Comparison of ENCODE assay signal across 15 cellular contexts in the genomic region with DNA sequence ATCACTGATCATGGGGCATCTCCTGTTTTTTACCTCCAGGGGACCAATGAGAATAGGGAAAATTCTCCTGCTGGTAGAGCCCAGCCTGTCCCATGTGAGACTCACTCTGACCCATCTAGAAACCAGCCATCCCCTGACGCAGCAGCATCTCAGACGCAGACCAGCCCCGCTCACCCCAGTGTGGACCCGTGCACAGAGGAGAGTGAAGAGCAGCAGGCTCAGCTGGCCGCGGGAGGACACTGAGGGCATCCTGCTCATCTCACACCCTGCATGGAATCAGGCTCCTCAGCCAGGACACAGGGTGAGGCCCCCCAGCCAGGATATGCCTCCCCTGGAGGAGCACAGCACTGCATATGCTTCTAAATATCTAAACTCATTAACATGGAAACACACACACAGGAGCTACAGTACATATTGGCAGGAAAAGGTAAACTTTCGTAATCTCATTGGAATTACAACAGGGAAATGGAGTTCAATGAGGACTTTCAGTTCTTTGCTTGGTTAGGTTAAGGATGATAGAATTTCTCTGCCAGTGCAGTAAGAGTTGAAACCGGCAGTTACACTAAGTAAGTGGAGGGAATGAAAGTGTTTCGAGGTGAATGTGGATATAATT. TPM values are rescaled to one million over a fixed set of nuclear protein-coding genes. Genes with fewer than 3 reads are reported as not detected.
DNase-seq lines count a peak whose midpoint lies in the region; ATAC-seq and TF ChIP-seq lines count a peak whose summit lies in the region.
"Had no signal": no experiment of that assay in that cellular context is flagged by ENCODE, and none has a peak within 500 bp of the region (broad histone marks: within the 10 kb centered on the region; RNA-seq: fewer than 3 reads in every experiment).

No MANE protein-coding gene starts in this region.

- H2BK5ac ChIP-seq in mesenchymal stem cell (ENCODE audit: low read depth, low read length, poor library complexity, severe bottlenecking), result no peak overlapping the region

- H3K9ac ChIP-seq in mammary epithelial cell (ENCODE audit: insufficient read depth, low read length) (no peak overlapping the region), mesenchymal stem cell (ENCODE audit: low read length) (no peak overlapping the region)

- in situ Hi-C loops in mammary epithelial cell (cut with MboI; ENCODE audit: low sequenced_read_pairs in 2 of 2), result loop anchor here (25.0 kb wide), 2 partner anchors 113 to 413 kb away; no protein-coding TSS in a partner anchor

- no peak overlapping the region for H2BK12ac ChIP-seq in mesenchymal stem cell (ENCODE audit: low read length in 2 of 2)

- BruUV-seq in MCF 10A (replicated peaks; lab: Mats Ljungman, UMichigan) (no TSS peak), mammary epithelial cell (replicated peaks; lab: Mats Ljungman, UMichigan) (no TSS peak)

- intact Hi-C loops in MCF 10A (cut with micrococcal nuclease) (no loop called here), mammary epithelial cell (cut with micrococcal nuclease) (no loop called here), aorta (cut with DNase I) (no loop called here)

- no peak overlapping the region for H2BK120ac ChIP-seq in mesenchymal stem cell (ENCODE audit: low read depth, low read length)

- H3K79me1 ChIP-seq in mesenchymal stem cell (replicated peaks; ENCODE audit: low read length, poor library complexity, severe bottlenecking), result no peaks in the 10 kb centered on the region

- H2AFZ ChIP-seq in mammary epithelial cell (ENCODE audit: low read depth, low read length) (no peak overlapping the region), mesenchymal stem cell (ENCODE audit: low read depth, low read length) (no peak overlapping the region)

- H3K4me3 ChIP-seq in mammary epithelial cell (replicated peaks in 1 of 3; ENCODE audit: insufficient read depth in 1 of 3, low read depth in 2 of 3, low read length in 3 of 3) (no peak overlapping the region), mesenchymal stem cell (ENCODE audit: insufficient read depth in 1 of 2, low read depth in 1 of 2, low read length in 2 of 2) (no peak overlapping the region), aorta (ENCODE audit: low read length in 2 of 2) (no peak overlapping the region), MG63 (no peak overlapping the region)

- H3K27me3 ChIP-seq in mammary epithelial cell (ENCODE audit: insufficient read depth, low read length) (no peaks in the 10 kb centered on the region), mesenchymal stem cell (ENCODE audit: control insufficient read depth in 1 of 2, insufficient read depth in 1 of 2, low read length in 2 of 2) (no peaks in the 10 kb centered on the region), aorta (ENCODE audit: control insufficient read depth in 1 of 2, insufficient read depth in 2 of 2, low read length in 1 of 2) (no peaks in the 10 kb centered on the region), MG63 (no peaks in the 10 kb centered on the region)

- H3K14ac ChIP-seq in mesenchymal stem cell (ENCODE audit: low read length in 2 of 2), result peak overlapping the region in 1 of 2 experiments; percentile 12

- no peak overlapping the region for H2BK15ac ChIP-seq in mesenchymal stem cell (ENCODE audit: low read depth, poor library complexity, severe bottlenecking)

- POLR2A ChIA-PET in MCF 10A (lab: Yijun Ruan, JAX), result interaction anchor here (1.0 to 1.4 kb wide), 2 partner anchors 11 to 78 kb away, joined by 3 to 5 read pairs; no protein-coding TSS in a partner anchor

- H3K4me1 Mint-ChIP-seq in MCF 10A (ENCODE audit: insufficient read depth, unreplicated experiment), result peaks cover 5% of the 10 kb centered on the region
- H3K4me1 Mint-ChIP-seq in effector memory CD8-positive, alpha-beta T cell (ENCODE audit: low read depth in 2 of 2), result peaks cover 10 to 23% of the 10 kb centered on the region in 2 donors

- no peak overlapping the region for H3K4me3 Mint-ChIP-seq in MCF 10A (ENCODE audit: unreplicated experiment)
- no peak overlapping the region for H3K4me3 Mint-ChIP-seq in effector memory CD8-positive, alpha-beta T cell
- H3K4me3 Mint-ChIP-seq: brain had no signal

- H3K27me3 Mint-ChIP-seq in MCF 10A (ENCODE audit: insufficient read depth, unreplicated experiment), result no peaks in the 10 kb centered on the region
- no peaks in the 10 kb centered on the region for H3K27me3 Mint-ChIP-seq in effector memory CD8-positive, alpha-beta T cell
- H3K27me3 Mint-ChIP-seq: brain, progenitor cell of endocrine pancreas had no signal

- H3K4ac ChIP-seq in mesenchymal stem cell (ENCODE audit: low read depth in 1 of 2, low read length in 2 of 2), result no peak overlapping the region

- no peak overlapping the region for H3K23ac ChIP-seq in mesenchymal stem cell (ENCODE audit: low read length in 2 of 2)

- H4K8ac ChIP-seq in mesenchymal stem cell (ENCODE audit: low read length), result no peak overlapping the region

- H3K27ac ChIP-seq in mammary epithelial cell (ENCODE audit: insufficient read depth, low read depth, low read length) (no peak overlapping the region), mesenchymal stem cell (ENCODE audit: low read length, poor library complexity, severe bottlenecking) (no peak overlapping the region), aorta (ENCODE audit: low read depth in 1 of 2, low read length in 2 of 2) (no peak overlapping the region)

- no peaks in the 10 kb centered on the region for H3K79me2 ChIP-seq in mammary epithelial cell (ENCODE audit: insufficient read depth, low read length)

- H4K20me1 ChIP-seq in mammary epithelial cell (ENCODE audit: insufficient read depth, low read length), result no peaks in the 10 kb centered on the region

- H2AK5ac ChIP-seq in mesenchymal stem cell (ENCODE audit: low read length, severe bottlenecking), result no peak overlapping the region

- DNase-seq in MCF 10A (ENCODE audit: unreplicated experiment) (no peak), mammary epithelial cell (no peak), mesenchymal stem cell (no peak), aorta (no peak), MG63 (no peak), NCI-H510A (lab: John Stamatoyannopoulos, UW) (no peak), NCI-H446 treated with DMSO at 0.1 percent for 48 hours (lab: John Stamatoyannopoulos, UW) (no peak)
- DNase-seq in effector memory CD8-positive, alpha-beta T cell, result no peak
- DNase-seq: ACHN; activated effector memory CD4-positive, alpha-beta T cell treated with anti-CD3 and anti-CD28 coated beads, Interleukin-2, amount 50 U/mL, for 16 hours; effector CD4-positive, alpha-beta T cell; EL; KBM-7 had no signal

- WGBS in mammary epithelial cell (ENCODE audit: low coverage, missing lambda C conversion rate), result 92% methylated on average over 8 of the region's 9 CpGs
- WGBS in mesenchymal stem cell, result 90% methylated on average over 7 of the region's 9 CpGs
- 89% methylated on average over 9 of the region's 9 CpGs for WGBS in aorta, 2 donors

- H3K36me3 ChIP-seq in mammary epithelial cell (ENCODE audit: insufficient read depth, low read length) (peaks cover 4% of the 10 kb centered on the region), mesenchymal stem cell (ENCODE audit: control insufficient read depth in 1 of 2, insufficient read depth in 2 of 2, low read depth in 1 of 2, low read length in 2 of 2) (peaks cover 3 to 18% of the 10 kb centered on the region in 2 experiments), aorta (ENCODE audit: control insufficient read depth in 1 of 2, insufficient read depth in 2 of 2, low read length in 1 of 2) (peaks cover 2 to 6% of the 10 kb centered on the region in 2 donors), MG63 (no peaks in the 10 kb centered on the region)

- H3K9me3 ChIP-seq in mammary epithelial cell (replicated peaks; ENCODE audit: insufficient read depth, low read length) (no peaks in the 10 kb centered on the region), mesenchymal stem cell (ENCODE audit: control insufficient read depth, low read length) (no peaks in the 10 kb centered on the region), aorta (ENCODE audit: control insufficient read depth, low read length) (no peaks in the 10 kb centered on the region), MG63 (no peaks in the 10 kb centered on the region)

- peak overlapping the region; percentile 67 for H3K27ac Mint-ChIP-seq in MCF 10A (ENCODE audit: low read depth, unreplicated experiment)
- peak overlapping the region; percentile 14 to 69 for H3K27ac Mint-ChIP-seq in effector memory CD8-positive, alpha-beta T cell
- H3K27ac Mint-ChIP-seq: brain, progenitor cell of endocrine pancreas had no signal

- no peak for TF ChIP-seq CTCF in MCF 10A (IDR thresholded peaks at IDR 0.05; ENCODE audit: unreplicated experiment)
- no peak for TF ChIP-seq CTCF in mammary epithelial cell (conservative IDR thresholded peaks at IDR 0.05 in 1 of 2, IDR thresholded peaks at IDR 0.05 in 1 of 2; ENCODE audit: extremely low read depth in 1 of 2, insufficient read depth in 1 of 2, low read depth in 1 of 2, low read length in 2 of 2)

- H4K91ac ChIP-seq in mesenchymal stem cell (ENCODE audit: low read length), result peak overlapping the region; percentile 5

- no peaks in the 10 kb centered on the region for H3K9me3 Mint-ChIP-seq in MCF 10A (ENCODE audit: unreplicated experiment)
- H3K9me3 Mint-ChIP-seq in effector memory CD8-positive, alpha-beta T cell, result no peaks in the 10 kb centered on the region

- H3K18ac ChIP-seq in mesenchymal stem cell (ENCODE audit: low read depth in 1 of 2, low read length in 2 of 2), result no peak overlapping the region

- CTCF ChIA-PET in MCF 10A (lab: Yijun Ruan, JAX), result interaction anchor here (0.6 to 0.7 kb wide), 3 partner anchors 13 to 183 kb away, joined by 3 read pairs; no protein-coding TSS in a partner anchor
- CTCF ChIA-PET in mammary epithelial cell (lab: Charles Lee; ENCODE audit: low non-redundant PET), result no interaction called here

- H3K4me2 ChIP-seq in mammary epithelial cell (ENCODE audit: insufficient read depth, low read depth, low read length) (no peak overlapping the region), mesenchymal stem cell (ENCODE audit: low read length, poor library complexity, severe bottlenecking) (no peak overlapping the region)

- peaks cover 54% of the 10 kb centered on the region for H3K36me3 Mint-ChIP-seq in MCF 10A (ENCODE audit: insufficient read depth, unreplicated experiment)
- peaks cover 21% of the 10 kb centered on the region for H3K36me3 Mint-ChIP-seq in effector memory CD8-positive, alpha-beta T cell (ENCODE audit: insufficient read depth)

- dilution Hi-C loops in mammary epithelial cell (cut with HindIII; ENCODE audit: low sequenced_read_pairs), result no loop called here

- H3K4me1 ChIP-seq in mammary epithelial cell (ENCODE audit: insufficient read depth, low read length), result no peaks in the 10 kb centered on the region
- H3K4me1 ChIP-seq in mesenchymal stem cell (ENCODE audit: control insufficient read depth, insufficient read depth, low read depth, low read length), result peaks cover 3% of the 10 kb centered on the region
- no peaks in the 10 kb centered on the region for H3K4me1 ChIP-seq in aorta (ENCODE audit: control insufficient read depth in 1 of 2, insufficient read depth in 2 of 2, low read length in 2 of 2)

- ATAC-seq in effector memory CD8-positive, alpha-beta T cell (replicated peaks), result no peak
- peak; percentile 54 for ATAC-seq in aorta (ENCODE audit: low FRiP score)

RNA-seq across cellular contexts. Expression of a gene that starts 34.4 kb away (rescaled TPM):
- total RNA-seq in MCF 10A (2022) (34.2 and 46.0 TPM in 2 replicates), mammary epithelial cell (1 to 10 TPM; 5.0 to 6.0 TPM), aorta (1 to 10 TPM; 8.0 to 8.6 TPM)
- polyA plus RNA-seq in mammary epithelial cell (3.1 TPM), aorta (1 to 10 TPM in 1 of 2 donors, under 1 TPM in 1; 0.88 to 3.1 TPM)
- 11.3 TPM for polyA minus RNA-seq in mammary epithelial cell
- 1.2 TPM for polyA plus RNA-seq in mesenchymal stem cell (2013, experiment 1 of 2)
- 1.1 TPM for polyA plus RNA-seq in mesenchymal stem cell (2013, experiment 2 of 2)
- 7.0 and 9.2 TPM in 2 replicates for total RNA-seq in MG63 (2014; rRNA removed; shearing (Covaris generic); ENCODE audit: low replicate concordance)
